8 cellular contexts compared by ENCODE assay signal in the genomic region with DNA sequence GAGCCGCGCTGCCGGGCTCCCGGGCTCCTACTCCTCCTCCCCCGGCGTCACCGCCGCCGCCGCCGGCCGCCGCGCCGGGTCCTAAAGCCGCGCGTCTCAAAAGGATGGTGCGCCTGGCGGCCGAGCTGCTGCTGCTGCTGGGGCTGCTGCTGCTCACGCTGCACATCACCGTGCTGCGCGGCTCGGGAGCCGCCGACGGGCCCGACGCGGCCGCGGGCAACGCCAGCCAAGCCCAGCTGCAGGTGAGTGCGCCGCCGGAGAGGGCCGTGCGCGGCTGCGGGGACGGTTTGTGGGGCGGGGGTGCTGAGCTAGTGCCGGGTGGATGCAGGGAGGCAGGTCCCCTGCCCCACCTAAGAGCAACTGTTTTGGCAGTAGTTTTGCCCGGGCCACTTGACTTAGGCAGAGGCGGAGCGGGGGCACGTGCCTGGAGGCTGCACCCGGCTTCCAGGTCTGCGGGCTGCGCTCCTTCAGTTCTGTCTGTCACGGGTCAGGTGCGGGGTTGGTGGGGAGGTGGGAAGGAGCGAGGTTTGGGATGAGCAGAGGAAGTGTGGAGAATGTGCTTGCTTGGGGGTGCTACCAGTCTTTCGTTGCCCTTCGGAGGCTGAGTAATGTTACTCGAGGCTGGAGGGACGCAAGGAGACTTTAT. TPM values are rescaled to one million over a fixed set of nuclear protein-coding genes. Genes with fewer than 3 reads are reported as not detected.
DNase-seq lines count a peak whose midpoint lies in the region; ATAC-seq, FAIRE-seq and TF ChIP-seq lines count a peak whose summit lies in the region.

No MANE protein-coding gene starts in this region.

- peak overlapping the region; percentile 81 to 88 (median 86) for H3K4me3 Mint-ChIP-seq in T-cell
- peak overlapping the region; percentile 86 for H3K4me3 Mint-ChIP-seq in astrocyte (ENCODE audit: unreplicated experiment)

- peaks cover 71% of the 10 kb centered on the region for H3K27me3 ChIP-seq in HUES64 (ENCODE audit: insufficient read depth, low read length)
- peaks cover 52% of the 10 kb centered on the region for H3K27me3 ChIP-seq in astrocyte (ENCODE audit: insufficient read depth, low read length)
- peaks cover 31% of the 10 kb centered on the region for H3K27me3 ChIP-seq in iPS DF 6.9 (ENCODE audit: control insufficient read depth, insufficient read depth, low read length)
- peaks cover 29 to 45% (median 30%) of the 10 kb centered on the region in 3 donors for H3K27me3 ChIP-seq in gastrocnemius medialis

- H3K27ac ChIP-seq in HUES64 (ENCODE audit: low read depth, low read length), result no peak overlapping the region
- no peak overlapping the region for H3K27ac ChIP-seq in astrocyte (ENCODE audit: low read depth, low read length)
- H3K27ac ChIP-seq in iPS DF 6.9 (ENCODE audit: low read length), result no peak overlapping the region
- peak overlapping the region in 2 of 4 donors; percentile 21 to 37 for H3K27ac ChIP-seq in gastrocnemius medialis

- H3K36me3 ChIP-seq in HUES64 (ENCODE audit: insufficient read depth, low read length), result no peaks in the 10 kb centered on the region
- no peaks in the 10 kb centered on the region for H3K36me3 ChIP-seq in astrocyte (ENCODE audit: insufficient read depth, low read length)
- H3K36me3 ChIP-seq in iPS DF 6.9 (ENCODE audit: control insufficient read depth, insufficient read depth, low read length), result 0 out of 2 replicates have a peak, but pooled peaks cover 3% of the 10 kb centered on the region
- H3K36me3 ChIP-seq in gastrocnemius medialis, result no peaks in the 10 kb centered on the region

- H3K9me3 ChIP-seq in HUES64 (ENCODE audit: insufficient read depth, low read depth, low read length) (no peaks in the 10 kb centered on the region), astrocyte (ENCODE audit: insufficient read depth, low read depth, low read length) (no peaks in the 10 kb centered on the region), iPS DF 6.9 (ENCODE audit: control insufficient read depth, insufficient read depth, low read length) (no peaks in the 10 kb centered on the region), gastrocnemius medialis (no peaks in the 10 kb centered on the region)

- peaks cover 18 to 29% of the 10 kb centered on the region in 2 donors for H3K27me3 Mint-ChIP-seq in T-cell
- H3K27me3 Mint-ChIP-seq in astrocyte (ENCODE audit: low read depth, unreplicated experiment), result peaks cover 60% of the 10 kb centered on the region

- H2AFZ ChIP-seq in astrocyte (ENCODE audit: low read depth, low read length), result peak overlapping the region; percentile 52

- CTCF ChIA-PET in T-cell (lab: Charles Lee), result no interaction called here

- H3K4me1 ChIP-seq in HUES64 (ENCODE audit: insufficient read depth, low read length) (peaks cover 6% of the 10 kb centered on the region; the same call in 1 of the 2 replicates), astrocyte (ENCODE audit: insufficient read depth, low read length) (peaks cover 5% of the 10 kb centered on the region), iPS DF 6.9 (ENCODE audit: control insufficient read depth, insufficient read depth, low read length) (no peaks in the 10 kb centered on the region), gastrocnemius medialis (peaks cover 3 to 14% of the 10 kb centered on the region in 2 donors)

- DNase-seq in DMS53 (lab: John Stamatoyannopoulos, UW) (peak; percentile 88), T-cell (peak; percentile 27 to 71 (median 54)), astrocyte (ENCODE audit: low read depth) (peak; percentile 42), iPS DF 6.9 (ENCODE audit: low read depth, low spot score) (no peak), gastrocnemius medialis (no peak), cerebellar nuclear complex (lab: John Stamatoyannopoulos, UW) (no peak)

- no peaks in the 10 kb centered on the region for H3K79me2 ChIP-seq in astrocyte (ENCODE audit: insufficient read depth, low read length)

- intact Hi-C loops in gastrocnemius medialis (cut with DNase I; ENCODE audit: low total_unique reads), result loop anchor here (2.0 kb wide), 1 partner anchor 51 kb away; no protein-coding TSS in a partner anchor

- no peak for FAIRE-seq in astrocyte (lab: Jason Lieb, UNC)

- peak overlapping the region; percentile 78 for H3K4me2 ChIP-seq in astrocyte (ENCODE audit: low read length)

- H3K9ac ChIP-seq in HUES64 (ENCODE audit: low read depth, low read length) (no peak overlapping the region), astrocyte (ENCODE audit: low read length) (no peak overlapping the region)

- H3K27ac Mint-ChIP-seq in T-cell (peak overlapping the region; percentile 75 to 88), astrocyte (ENCODE audit: unreplicated experiment) (no peak overlapping the region)

- POLR2A ChIA-PET in T-cell (lab: Charles Lee), result no interaction called here

- H3K36me3 Mint-ChIP-seq in T-cell, result peaks cover 2% of the 10 kb centered on the region
- H3K36me3 Mint-ChIP-seq in astrocyte (ENCODE audit: low read depth, unreplicated experiment), result no peaks in the 10 kb centered on the region

- H3K4me1 Mint-ChIP-seq in T-cell (peaks cover 18 to 29% (median 20%) of the 10 kb centered on the region in 3 donors), astrocyte (ENCODE audit: low read depth, unreplicated experiment) (peaks cover 1% of the 10 kb centered on the region)

- peak; percentile 76 for ATAC-seq in GM21447 (IDR thresholded peaks at IDR 0.05; ENCODE audit: unreplicated experiment)
- peak; percentile 79 to 86 (median 80) for ATAC-seq in T-cell (replicated peaks in 1 of 4)
- ATAC-seq in gastrocnemius medialis, result peak; percentile 37 to 69

- TF ChIP-seq CTCF in astrocyte (IDR thresholded peaks at IDR 0.05; ENCODE audit: insufficient read depth, low read depth, low read length), result no peak
- TF ChIP-seq CTCF in gastrocnemius medialis (IDR thresholded peaks at IDR 0.05 in 4 of 5, conservative IDR thresholded peaks at IDR 0.05 in 1 of 5), result no peak

- TF ChIP-seq POLR2A in gastrocnemius medialis (IDR thresholded peaks at IDR 0.05), result no peak

- WGBS in HUES64, result under 1% methylated on average over 59 of the region's 59 CpGs
- no CpG with 5 or more reads among the region's 59 CpGs for WGBS in iPS DF 6.9 (ENCODE audit: insufficient coverage, insufficient read length)

- H3K4me3 ChIP-seq in HUES64 (ENCODE audit: low read length) (peak overlapping the region; percentile 50), astrocyte (ENCODE audit: insufficient read depth, low read depth, low read length) (peak overlapping the region; percentile 42), iPS DF 6.9 (ENCODE audit: low read length) (peak overlapping the region; percentile 71; the same call in 1 of the 2 replicates), gastrocnemius medialis (peak overlapping the region; percentile 29 to 48 (median 44))

- in situ Hi-C loops in gastrocnemius medialis (cut with MboI; ENCODE audit: low sequenced_read_pairs in 4 of 4), result no loop called here

- peaks cover 0 to 7% (median 4%) of the 10 kb centered on the region in 3 donors for H3K9me3 Mint-ChIP-seq in T-cell
- no peaks in the 10 kb centered on the region for H3K9me3 Mint-ChIP-seq in astrocyte (ENCODE audit: unreplicated experiment)

- H4K20me1 ChIP-seq in astrocyte (ENCODE audit: insufficient read depth, low read length), result no peaks in the 10 kb centered on the region

RNA-seq across cellular contexts. Expression of a gene that starts 0.7 kb away (rescaled TPM):
- polyA plus RNA-seq in HUES64 (2013, experiment 1 of 2), result 1.5 TPM
- 1.1 TPM for polyA plus RNA-seq in HUES64 (2013, experiment 2 of 2)
- total RNA-seq in T-cell (1 to 10 TPM; 2.9 to 6.2 (median 4.5) TPM), astrocyte (0.50 and 0.98 TPM in 2 replicates), gastrocnemius medialis (1 to 10 TPM in 1 of 4 donors, under 1 TPM in 3; 0.61 to 3.7 (median 0.78) TPM)

Comparison
In these comparisons a context has a peak if more than half of its experiments do, and no peak if none do; other contexts are left out.
1. DNase-seq: peak in DMS53 (single experiment), T-cell (34 of 34) and astrocyte (single experiment); none in iPS DF 6.9 (single experiment), gastrocnemius medialis (0 of 2) and cerebellar nuclear complex (0 of 2).
2. Peak in every context shown above with its lines, with median percentiles within 50 percentile points of each other: ATAC-seq and H3K4me3 ChIP-seq.